In the genomic region with DNA sequence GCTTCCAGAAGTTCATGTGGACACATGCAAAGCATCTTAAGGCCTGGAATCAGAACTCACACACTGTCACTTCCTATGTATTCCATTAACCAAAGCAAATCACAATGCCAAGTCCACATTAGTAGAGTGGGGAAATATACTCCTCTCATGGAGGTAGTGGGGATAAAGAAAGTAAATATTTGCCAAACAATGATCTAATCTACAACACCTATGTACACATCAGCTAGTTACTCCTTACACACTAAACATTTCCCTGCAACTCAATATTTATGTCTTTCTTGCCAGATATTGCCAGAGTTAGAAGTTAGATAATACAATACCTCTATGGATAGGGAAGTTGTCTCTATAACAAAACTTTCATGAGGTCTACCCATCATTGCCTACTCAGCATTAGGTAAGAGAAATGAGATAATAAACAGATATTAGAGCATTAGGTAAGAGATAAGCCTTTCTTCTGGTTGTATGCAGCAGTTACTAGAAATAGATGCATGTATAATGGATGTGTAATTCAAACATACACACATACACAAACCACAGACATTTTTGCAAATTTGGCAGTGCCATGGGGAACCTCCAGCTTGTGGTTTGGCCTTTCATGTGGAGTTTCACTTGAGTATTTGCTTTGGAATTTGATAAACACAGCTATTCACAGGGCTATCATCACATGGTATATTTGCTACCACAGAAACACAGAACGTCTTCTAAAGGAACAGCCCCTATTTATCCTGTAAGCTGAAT, we compare ENCODE assay signal across 13 cellular contexts.
DNase-seq lines count a peak whose midpoint lies in the region; ATAC-seq and TF ChIP-seq lines count a peak whose summit lies in the region.
"Had no signal": no experiment of that assay in that cellular context is flagged by ENCODE, and none has a peak within 500 bp of the region (broad histone marks: within the 10 kb centered on the region; RNA-seq: fewer than 3 reads in every experiment).

No MANE protein-coding gene starts in this region.

- H3K36me3 Mint-ChIP-seq in activated T-helper 1 cell treated with anti-CD3 and anti-CD28 coated beads, Interleukin-12 subunit alpha, Interleukin-12 subunit beta, Interleukin-2, Interleukin-4 antibody, amounts not matched to agents 30 ng/mL and 10 ng/mL and 1 ng/mL, durations not matched to agents 14 hours and 24 hours and 36 hours (ENCODE audit: low read depth): no peaks in the 10 kb centered on the region
- no peaks in the 10 kb centered on the region for H3K36me3 Mint-ChIP-seq in T-helper 17 cell (ENCODE audit: low read depth)
- H3K36me3 Mint-ChIP-seq: CD4-positive, alpha-beta memory T cell had no signal

- peak; percentile 82 for DNase-seq in AG08396 (ENCODE audit: low spot score)
- peak; percentile 44 for DNase-seq in HT-29 (ENCODE audit: low spot score)
- no peak for DNase-seq in SK-N-SH
- DNase-seq in foreskin fibroblast: peak; percentile 92 to 96
- DNase-seq in activated T-helper 1 cell treated with anti-CD3 and anti-CD28 coated beads, Interleukin-12 subunit alpha, Interleukin-12 subunit beta, Interleukin-2, Interleukin-4 antibody, amounts not matched to agents 30 ng/mL and 10 ng/mL and 1 ng/mL, durations not matched to agents 14 hours and 24 hours and 36 hours (ENCODE audit: low spot score): no peak
- DNase-seq in T-helper 17 cell: no peak
- DNase-seq: CD4-positive, alpha-beta memory T cell; GOT3; left ventricle myocardium inferior; NCI-H2227 treated with DMSO at 0.1 percent for 48 hours had no signal

- H2AFZ ChIP-seq in SK-N-SH (ENCODE audit: low read depth): no peak overlapping the region

- H3K4me1 ChIP-seq in SK-N-SH (ENCODE audit: control insufficient read depth in 1 of 2, insufficient read depth in 2 of 2, low read depth in 1 of 2, low read length in 1 of 2): peaks cover 0 to 6% of the 10 kb centered on the region in 2 experiments; a peak in 1 of 4 replicates
- H3K4me1 ChIP-seq: left ventricle myocardium inferior had no signal

- H3K9me3 ChIP-seq in SK-N-SH: no peaks in the 10 kb centered on the region
- H3K9me3 ChIP-seq in T-helper 17 cell (ENCODE audit: control insufficient read depth, low read length, poor library complexity, severe bottlenecking): no peaks in the 10 kb centered on the region
- H3K9me3 ChIP-seq: left ventricle myocardium inferior had no signal

- no peaks in the 10 kb centered on the region for H3K79me2 ChIP-seq in SK-N-SH (ENCODE audit: insufficient read depth)

- TF ChIP-seq EP300 in SK-N-SH (IDR thresholded peaks at IDR 0.05; ENCODE audit: borderline replicate concordance in 1 of 2, low read depth in 1 of 2, low read length in 1 of 2): peak in 1 of 2 experiments; percentile 81; a peak in 2 of 4 replicates

- no peaks in the 10 kb centered on the region for H3K4me1 Mint-ChIP-seq in activated T-helper 1 cell treated with anti-CD3 and anti-CD28 coated beads, Interleukin-12 subunit alpha, Interleukin-12 subunit beta, Interleukin-2, Interleukin-4 antibody, amounts not matched to agents 30 ng/mL and 10 ng/mL and 1 ng/mL, durations not matched to agents 14 hours and 24 hours and 36 hours (ENCODE audit: low read depth)
- no peaks in the 10 kb centered on the region for H3K4me1 Mint-ChIP-seq in T-helper 17 cell
- H3K4me1 Mint-ChIP-seq: activated T-helper 17 cell treated with anti-CD3 and anti-CD28 coated beads, Interleukin-2, amount 50 U/mL, for 72 hours; CD4-positive, alpha-beta memory T cell had no signal

- intact Hi-C loops in activated T-helper 1 cell treated with anti-CD3 and anti-CD28 coated beads, Interleukin-12 subunit alpha, Interleukin-12 subunit beta, Interleukin-2, Interleukin-4 antibody, amounts not matched to agents 30 ng/mL and 10 ng/mL and 1 ng/mL, durations not matched to agents 14 hours and 24 hours and 36 hours (cut with micrococcal nuclease): no loop called here

- POLR2A ChIA-PET in SK-N-SH (lab: Yijun Ruan, JAX): no interaction called here

- H3K9ac ChIP-seq in SK-N-SH: no peak overlapping the region

- H3K27ac Mint-ChIP-seq in activated T-helper 1 cell treated with anti-CD3 and anti-CD28 coated beads, Interleukin-12 subunit alpha, Interleukin-12 subunit beta, Interleukin-2, Interleukin-4 antibody, amounts not matched to agents 30 ng/mL and 10 ng/mL and 1 ng/mL, durations not matched to agents 14 hours and 24 hours and 36 hours: no peak overlapping the region
- H3K27ac Mint-ChIP-seq in T-helper 17 cell: no peak overlapping the region
- H3K27ac Mint-ChIP-seq: activated T-helper 17 cell treated with anti-CD3 and anti-CD28 coated beads, Interleukin-2, amount 50 U/mL, for 72 hours; CD4-positive, alpha-beta memory T cell had no signal

- no peak overlapping the region for H3K4me3 Mint-ChIP-seq in activated T-helper 1 cell treated with anti-CD3 and anti-CD28 coated beads, Interleukin-12 subunit alpha, Interleukin-12 subunit beta, Interleukin-2, Interleukin-4 antibody, amounts not matched to agents 30 ng/mL and 10 ng/mL and 1 ng/mL, durations not matched to agents 14 hours and 24 hours and 36 hours
- H3K4me3 Mint-ChIP-seq in T-helper 17 cell: no peak overlapping the region
- H3K4me3 Mint-ChIP-seq: activated T-helper 17 cell treated with anti-CD3 and anti-CD28 coated beads, Interleukin-2, amount 50 U/mL, for 72 hours; CD4-positive, alpha-beta memory T cell had no signal

- H3K4me3 ChIP-seq in SK-N-SH (ENCODE audit: low read depth in 2 of 2, low read length in 1 of 2): no peak overlapping the region
- no peak overlapping the region for H3K4me3 ChIP-seq in foreskin fibroblast (ENCODE audit: low read depth in 1 of 2, low read length in 2 of 2)
- H3K4me3 ChIP-seq: left ventricle myocardium inferior had no signal

- CTCF ChIA-PET in SK-N-SH (lab: Yijun Ruan, JAX): no interaction called here

- TF ChIP-seq CTCF in SK-N-SH (IDR thresholded peaks at IDR 0.05) (no peak), foreskin fibroblast (IDR thresholded peaks at IDR 0.05; ENCODE audit: low read depth, low read length) (no peak)

- no peak for ATAC-seq in HG02852 (IDR thresholded peaks at IDR 0.05; ENCODE audit: unreplicated experiment)
- ATAC-seq in HG02870 (IDR thresholded peaks at IDR 0.05; ENCODE audit: unreplicated experiment): no peak
- ATAC-seq in T-helper 17 cell: no peak
- ATAC-seq: activated T-helper 17 cell treated with anti-CD3 and anti-CD28 coated beads, Interleukin-2, amount 50 U/mL, for 72 hours had no signal

- H3K27me3 ChIP-seq in SK-N-SH (ENCODE audit: insufficient read depth): no peaks in the 10 kb centered on the region

- no peaks in the 10 kb centered on the region for H3K36me3 ChIP-seq in SK-N-SH (replicated peaks in 1 of 2; ENCODE audit: control insufficient read depth in 1 of 2, insufficient read depth in 2 of 2, low read length in 1 of 2)
- H3K36me3 ChIP-seq: left ventricle myocardium inferior had no signal

- H3K9me2 ChIP-seq in SK-N-SH: no peaks in the 10 kb centered on the region

- H3K4me2 ChIP-seq in SK-N-SH: no peak overlapping the region

- no peak overlapping the region for H3K27ac ChIP-seq in SK-N-SH (ENCODE audit: low read depth in 2 of 2, low read length in 1 of 2)
- H3K27ac ChIP-seq: left ventricle myocardium inferior had no signal

- no peak for TF ChIP-seq RAD21 in SK-N-SH (IDR thresholded peaks at IDR 0.05; ENCODE audit: low read length)

- no peaks in the 10 kb centered on the region for H3K27me3 Mint-ChIP-seq in activated T-helper 1 cell treated with anti-CD3 and anti-CD28 coated beads, Interleukin-12 subunit alpha, Interleukin-12 subunit beta, Interleukin-2, Interleukin-4 antibody, amounts not matched to agents 30 ng/mL and 10 ng/mL and 1 ng/mL, durations not matched to agents 14 hours and 24 hours and 36 hours (ENCODE audit: insufficient read depth)
- no peaks in the 10 kb centered on the region for H3K27me3 Mint-ChIP-seq in T-helper 17 cell
- H3K27me3 Mint-ChIP-seq: activated T-helper 17 cell treated with anti-CD3 and anti-CD28 coated beads, Interleukin-2, amount 50 U/mL, for 72 hours; CD4-positive, alpha-beta memory T cell had no signal

- H3K9me3 Mint-ChIP-seq in activated T-helper 1 cell treated with anti-CD3 and anti-CD28 coated beads, Interleukin-12 subunit alpha, Interleukin-12 subunit beta, Interleukin-2, Interleukin-4 antibody, amounts not matched to agents 30 ng/mL and 10 ng/mL and 1 ng/mL, durations not matched to agents 14 hours and 24 hours and 36 hours: peaks cover 4% of the 10 kb centered on the region

- peaks cover 13% of the 10 kb centered on the region for H3F3A ChIP-seq in SK-N-SH (replicated peaks; ENCODE audit: insufficient read depth)

- WGBS in SK-N-SH (ENCODE audit: low lambda C conversion rate): 13% methylated on average over 1 of the region's 1 CpG

- no peaks in the 10 kb centered on the region for H4K20me1 ChIP-seq in SK-N-SH (ENCODE audit: insufficient read depth)

TF ChIP-seq in SK-N-SH, 30 proteins besides CTCF, POLR2A, EP300 and RAD21 (continues in another document):
- TF ChIP-seq FOXJ3 (CRISPR knock-in tag; IDR thresholded peaks at IDR 0.05) (no peak), EZH2phosphoT487 (IDR thresholded peaks at IDR 0.05; ENCODE audit: borderline replicate concordance, low read depth) (no peak), NRF1 (IDR thresholded peaks at IDR 0.05; ENCODE audit: low read depth, low read length) (no peak), GABPA (IDR thresholded peaks at IDR 0.05; ENCODE audit: low read depth) (no peak), TAF1 (IDR thresholded peaks at IDR 0.05; ENCODE audit: borderline replicate concordance, low read depth, low read length) (no peak), FOSL2 (IDR thresholded peaks at IDR 0.05; ENCODE audit: borderline replicate concordance, low read depth) (peak; percentile 62), SIN3A (IDR thresholded peaks at IDR 0.05; ENCODE audit: borderline replicate concordance, low read depth, low read length) (no peak)
- TF ChIP-seq, protein P1, sequence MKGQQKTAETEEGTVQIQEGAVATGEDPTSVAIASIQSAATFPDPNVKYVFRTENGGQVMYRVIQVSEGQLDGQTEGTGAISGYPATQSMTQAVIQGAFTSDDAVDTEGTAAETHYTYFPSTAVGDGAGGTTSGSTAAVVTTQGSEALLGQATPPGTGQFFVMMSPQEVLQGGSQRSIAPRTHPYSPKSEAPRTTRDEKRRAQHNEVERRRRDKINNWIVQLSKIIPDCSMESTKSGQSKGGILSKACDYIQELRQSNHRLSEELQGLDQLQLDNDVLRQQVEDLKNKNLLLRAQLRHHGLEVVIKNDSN (IDR thresholded peaks at IDR 0.05; ENCODE audit: borderline replicate concordance, low read depth): 0 out of 2 replicates have a peak, but pooled peaks have one; percentile 30
- TF ChIP-seq, protein P2, sequence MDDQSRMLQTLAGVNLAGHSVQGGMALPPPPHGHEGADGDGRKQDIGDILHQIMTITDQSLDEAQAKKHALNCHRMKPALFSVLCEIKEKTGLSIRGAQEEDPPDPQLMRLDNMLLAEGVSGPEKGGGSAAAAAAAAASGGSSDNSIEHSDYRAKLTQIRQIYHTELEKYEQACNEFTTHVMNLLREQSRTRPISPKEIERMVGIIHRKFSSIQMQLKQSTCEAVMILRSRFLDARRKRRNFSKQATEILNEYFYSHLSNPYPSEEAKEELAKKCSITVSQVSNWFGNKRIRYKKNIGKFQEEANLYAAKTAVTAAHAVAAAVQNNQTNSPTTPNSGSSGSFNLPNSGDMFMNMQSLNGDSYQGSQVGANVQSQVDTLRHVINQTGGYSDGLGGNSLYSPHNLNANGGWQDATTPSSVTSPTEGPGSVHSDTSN (IDR thresholded peaks at IDR 0.05): peak; percentile 81; the same call in 1 of the 2 replicates

Comparison
In these comparisons a context has a peak if more than half of its experiments do, and no peak if none do; other contexts are left out.
1. DNase-seq: peak in AG08396 (single experiment), HT-29 (single experiment) and foreskin fibroblast (2 of 2); none in SK-N-SH (single experiment), activated T-helper 1 cell treated with anti-CD3 and anti-CD28 coated beads, Interleukin-12 subunit alpha, Interleukin-12 subunit beta, Interleukin-2, Interleukin-4 antibody, amounts not matched to agents 30 ng/mL and 10 ng/mL and 1 ng/mL, durations not matched to agents 14 hours and 24 hours and 36 hours (single experiment) and T-helper 17 cell (0 of 3).